Comparison of ENCODE assay signal across 29 cellular contexts in genomic region chr12:1716911-1717310, GRCh38. TPM values are rescaled to one million over a fixed set of nuclear protein-coding genes. Genes with fewer than 3 reads are reported as not detected.
DNase-seq lines count a peak whose midpoint lies in the region; ATAC-seq, FAIRE-seq and TF ChIP-seq lines count a peak whose summit lies in the region.
"Had no signal": no experiment of that assay in that cellular context is flagged by ENCODE, and none has a peak within 500 bp of the region (broad histone marks: within the 10 kb centered on the region; RNA-seq: fewer than 3 reads in every experiment).

No MANE protein-coding gene starts in this region.

- no peak overlapping the region for H3K4me3 ChIP-seq in astrocyte of the spinal cord (ENCODE audit: low read depth, low read length)
- no peak overlapping the region for H3K4me3 ChIP-seq in neutrophil (ENCODE audit: low read depth in 1 of 2, low read length in 1 of 2)
- H3K4me3 ChIP-seq in kidney (ENCODE audit: low read length in 2 of 2), result no peak overlapping the region
- H3K4me3 ChIP-seq in tibial artery, result no peak overlapping the region

- H3K36me3 ChIP-seq in neutrophil (no peaks in the 10 kb centered on the region), kidney (ENCODE audit: control insufficient read depth in 1 of 2, insufficient read depth in 2 of 2, low read length in 2 of 2) (no peaks in the 10 kb centered on the region), tibial artery (peaks cover 0 to 10% (median 6%) of the 10 kb centered on the region in 3 donors)
- H3K36me3 ChIP-seq: brain microvascular endothelial cell had no signal

- TF ChIP-seq CTCF in natural killer cell (IDR thresholded peaks at IDR 0.05) (no peak), astrocyte of the spinal cord (IDR thresholded peaks at IDR 0.05; ENCODE audit: low read depth, low read length) (no peak), neutrophil (IDR thresholded peaks at IDR 0.05) (no peak), kidney (IDR thresholded peaks at IDR 0.05; ENCODE audit: borderline replicate concordance, extremely low read depth, insufficient read depth) (no peak), tibial artery (IDR thresholded peaks at IDR 0.05) (no peak)

- in situ Hi-C loops in astrocyte of the spinal cord (cut with HindIII; ENCODE audit: low sequenced_read_pairs), result no loop called here

- no peak overlapping the region for H3K9ac ChIP-seq in kidney (ENCODE audit: low read length in 2 of 2)
- H3K9ac ChIP-seq: KMS-11 had no signal

- ATAC-seq in natural killer cell, result no peak
- ATAC-seq in natural killer cell treated with Interleukin-12 subunit alpha and Interleukin-12 subunit beta and Interleukin-15 and Interleukin-18, amount 100 ng/mL, for 72 hours, result no peak
- ATAC-seq: activated CD8-positive, alpha-beta T cell treated with anti-CD3 and anti-CD28 coated beads for 36 hours; naive thymus-derived CD4-positive, alpha-beta T cell had no signal

- intact Hi-C loops in natural killer cell (cut with micrococcal nuclease), result no loop called here
- intact Hi-C loops in kidney (cut with DNase I), result no loop called here
- intact Hi-C loops in tibial artery (cut with DNase I; ENCODE audit: low total_unique reads), result no loop called here

- peak overlapping the region; percentile 76 to 78 for H3K27ac Mint-ChIP-seq in natural killer cell
- peak overlapping the region in 1 of 2 donors; percentile 61 for H3K27ac Mint-ChIP-seq in natural killer cell treated with Interleukin-12 subunit alpha and Interleukin-12 subunit beta and Interleukin-15 and Interleukin-18, amount 100 ng/mL, for 72 hours
- H3K27ac Mint-ChIP-seq: activated CD8-positive, alpha-beta T cell treated with anti-CD3 and anti-CD28 coated beads for 36 hours; activated T-helper 1 cell treated with anti-CD3 and anti-CD28 coated beads, Interleukin-12 subunit alpha, Interleukin-12 subunit beta, Interleukin-2, Interleukin-4 antibody, amounts not matched to agents 30 ng/mL and 10 ng/mL and 1 ng/mL, durations not matched to agents 14 hours and 24 hours and 36 hours; CD4-positive, CD25-positive, alpha-beta regulatory T cell; stimulated activated effector memory CD8-positive, alpha-beta T cell treated with anti-CD3 and anti-CD28 coated beads, Interleukin-12 subunit alpha, Interleukin-12 subunit beta, amount 100 ng/mL, for 72 hours; T-helper 2 cell treated with Interferon-gamma antibody and Interleukin-4, amounts not matched to agents 5 μg/mL and 100 μg/mL, for 36 hours; type B pancreatic cell had no signal

- FAIRE-seq in kidney (lab: Jason Lieb, UNC), result no peak
- FAIRE-seq: RCC 7860 had no signal

- H3K4me1 Mint-ChIP-seq in natural killer cell, result peaks cover 65 to 77% of the 10 kb centered on the region in 2 donors
- H3K4me1 Mint-ChIP-seq in natural killer cell treated with Interleukin-12 subunit alpha and Interleukin-12 subunit beta and Interleukin-15 and Interleukin-18, amount 100 ng/mL, for 72 hours (ENCODE audit: low read depth in 2 of 2), result peaks cover 30 to 39% of the 10 kb centered on the region in 2 donors

- H3K27me3 Mint-ChIP-seq in natural killer cell (ENCODE audit: low read depth in 2 of 2), result no peaks in the 10 kb centered on the region
- H3K27me3 Mint-ChIP-seq in natural killer cell treated with Interleukin-12 subunit alpha and Interleukin-12 subunit beta and Interleukin-15 and Interleukin-18, amount 100 ng/mL, for 72 hours, result no peaks in the 10 kb centered on the region
- H3K27me3 Mint-ChIP-seq: activated CD8-positive, alpha-beta T cell treated with anti-CD3 and anti-CD28 coated beads for 36 hours; CD4-positive, CD25-positive, alpha-beta regulatory T cell; naive thymus-derived CD4-positive, alpha-beta T cell; type B pancreatic cell had no signal

- no peak for DNase-seq in natural killer cell
- DNase-seq in natural killer cell treated with Interleukin-12 subunit alpha and Interleukin-12 subunit beta and Interleukin-15 and Interleukin-18, amount 100 ng/mL, for 72 hours (ENCODE audit: low spot score), result no peak
- peak; percentile 23 for DNase-seq in astrocyte of the spinal cord (ENCODE audit: low read depth, low spot score)
- no peak for DNase-seq in kidney
- no peak for DNase-seq in tibial artery
- no peak for DNase-seq in NOMO-1 treated with dmso at 0.1 percent for 144 hours (lab: John Stamatoyannopoulos, UW; ENCODE audit: unreplicated experiment)
- DNase-seq in mesenteric fat pad (ENCODE audit: low spot score), result no peak
- DNase-seq: 8988T; activated CD8-positive, alpha-beta memory T cell treated with anti-CD3 and anti-CD28 coated beads, Interleukin-2, amount 50 U/mL, for 48 hours; activated CD8-positive, alpha-beta T cell treated with anti-CD3 and anti-CD28 coated beads for 36 hours; activated naive CD4-positive, alpha-beta T cell treated with Interleukin-2 at 50 U/mL for 16 hours; brain microvascular endothelial cell; CD4-positive, CD25-positive, alpha-beta regulatory T cell; GOT3; midbrain; naive thymus-derived CD4-positive, alpha-beta T cell; NCI-H1417; NCI-H2081; NCI-H345; NCI-H69; SIG-M5 had no signal

- H3K4me1 ChIP-seq in neutrophil (ENCODE audit: control insufficient read depth in 1 of 2, insufficient read depth in 1 of 2, low read depth in 1 of 2, low read length in 1 of 2), result peaks cover 18 to 34% of the 10 kb centered on the region in 2 experiments
- no peaks in the 10 kb centered on the region for H3K4me1 ChIP-seq in kidney (ENCODE audit: control insufficient read depth in 1 of 2, insufficient read depth in 1 of 2, low read depth in 1 of 2, low read length in 2 of 2)
- peaks cover 0 to 46% (median 10%) of the 10 kb centered on the region in 4 donors for H3K4me1 ChIP-seq in tibial artery

- H3K27me3 ChIP-seq in neutrophil (no peaks in the 10 kb centered on the region), tibial artery (no peaks in the 10 kb centered on the region)
- H3K27me3 ChIP-seq: brain microvascular endothelial cell had no signal

- no peaks in the 10 kb centered on the region for H3K9me3 ChIP-seq in neutrophil
- no peaks in the 10 kb centered on the region for H3K9me3 ChIP-seq in kidney (ENCODE audit: control insufficient read depth in 1 of 2, low read length in 2 of 2)
- peaks cover 0 to 8% (median 0%) of the 10 kb centered on the region in 3 donors for H3K9me3 ChIP-seq in tibial artery

- no peaks in the 10 kb centered on the region for H3K36me3 Mint-ChIP-seq in natural killer cell
- peaks cover 12% of the 10 kb centered on the region for H3K36me3 Mint-ChIP-seq in natural killer cell treated with Interleukin-12 subunit alpha and Interleukin-12 subunit beta and Interleukin-15 and Interleukin-18, amount 100 ng/mL, for 72 hours

- peak overlapping the region; percentile 50 for H3K27ac ChIP-seq in neutrophil
- no peak overlapping the region for H3K27ac ChIP-seq in kidney (ENCODE audit: low read depth in 2 of 2, low read length in 2 of 2)
- H3K27ac ChIP-seq in tibial artery, result no peak overlapping the region
- H3K27ac ChIP-seq: brain microvascular endothelial cell, HL-60, KMS-11 had no signal

- H3K4me3 Mint-ChIP-seq in natural killer cell, result no peak overlapping the region
- H3K4me3 Mint-ChIP-seq in natural killer cell treated with Interleukin-12 subunit alpha and Interleukin-12 subunit beta and Interleukin-15 and Interleukin-18, amount 100 ng/mL, for 72 hours, result no peak overlapping the region
- H3K4me3 Mint-ChIP-seq: activated CD8-positive, alpha-beta T cell treated with anti-CD3 and anti-CD28 coated beads for 36 hours; activated T-helper 1 cell treated with anti-CD3 and anti-CD28 coated beads, Interleukin-12 subunit alpha, Interleukin-12 subunit beta, Interleukin-2, Interleukin-4 antibody, amounts not matched to agents 30 ng/mL and 10 ng/mL and 1 ng/mL, durations not matched to agents 14 hours and 24 hours and 36 hours; T-helper 2 cell treated with Interferon-gamma antibody and Interleukin-4, amounts not matched to agents 5 μg/mL and 100 μg/mL, for 36 hours; type B pancreatic cell had no signal

- no peaks in the 10 kb centered on the region for H3K9me3 Mint-ChIP-seq in natural killer cell
- H3K9me3 Mint-ChIP-seq in natural killer cell treated with Interleukin-12 subunit alpha and Interleukin-12 subunit beta and Interleukin-15 and Interleukin-18, amount 100 ng/mL, for 72 hours, result no peaks in the 10 kb centered on the region
- H3K9me3 Mint-ChIP-seq: type B pancreatic cell had no signal

RNA-seq across cellular contexts. Expression of gene ADIPOR2, which starts 26.0 kb away (rescaled TPM):
- total RNA-seq in natural killer cell (10 to 100 TPM; 38.6 to 48.3 (median 44.0) TPM), kidney (50.0 TPM), mesenteric fat pad (119 TPM)
- 10 to 100 TPM; 72.5 to 74.5 TPM for total RNA-seq in natural killer cell treated with Interleukin-12 subunit alpha and Interleukin-12 subunit beta and Interleukin-15 and Interleukin-18, amount 100 ng/mL, for 72 hours
- polyA plus RNA-seq in kidney (ENCODE audit: insufficient read depth, low read depth, low replicate concordance), result 26.7 TPM
